Comparison of ENCODE assay signal across 8 cellular contexts in the genomic region with DNA sequence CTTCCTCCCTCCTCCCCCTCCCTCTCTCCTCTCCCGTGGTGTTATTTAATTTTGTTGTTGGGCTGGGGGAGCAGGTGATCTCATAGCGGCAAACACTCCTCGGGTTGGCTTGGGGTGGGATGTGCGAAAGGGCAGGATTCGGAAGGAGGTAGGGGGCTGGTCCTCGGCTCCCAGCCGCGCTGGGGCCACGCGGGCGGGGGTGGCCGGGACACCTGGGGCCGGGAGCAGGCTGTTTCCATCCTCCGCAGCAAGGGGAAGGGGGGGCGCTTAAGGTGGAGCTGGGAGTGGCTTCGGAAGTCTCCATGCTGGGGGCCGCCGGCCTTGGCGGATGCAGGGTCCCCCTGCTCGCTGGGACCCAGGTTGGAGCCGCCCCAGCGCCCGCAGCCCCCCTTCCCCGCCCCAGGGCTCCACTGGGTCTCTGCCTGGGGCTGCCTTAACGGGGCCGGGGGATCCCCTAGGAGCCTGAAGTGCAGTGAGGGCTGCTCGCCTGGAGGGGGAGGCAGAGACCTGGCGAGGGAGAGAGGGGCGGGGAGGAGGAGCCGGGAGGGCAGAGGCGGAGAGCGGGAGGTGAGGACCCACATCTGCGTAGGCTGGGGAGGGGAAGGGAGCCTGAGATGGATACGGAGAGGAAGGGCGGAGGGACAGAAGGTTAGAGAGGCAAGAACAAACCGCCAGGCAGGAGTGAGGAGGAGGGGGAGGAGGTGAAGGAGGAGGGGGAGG. TPM values are rescaled to one million over a fixed set of nuclear protein-coding genes. Genes with fewer than 3 reads are reported as not detected.
A peak's percentile ranks its signal among the peaks of the same experiment; 100 is the strongest.
DNase-seq lines count a peak whose midpoint lies in the region; ATAC-seq lines count a peak whose summit lies in the region.

No MANE protein-coding gene starts in this region.

- no peaks in the 10 kb centered on the region for H3K9me3 ChIP-seq in duodenal mucosa (ENCODE audit: control insufficient read depth in 1 of 2, low read length in 2 of 2)

- DNase-seq in AML-193 (lab: John Stamatoyannopoulos, UW) (peak; percentile 67 to 71), GM19240 (ENCODE audit: insufficient read length, low spot score) (peak; percentile 75), NCI-H82 treated with DMSO at 0.1 percent for 48 hours (lab: John Stamatoyannopoulos, UW; ENCODE audit: unreplicated experiment) (peak; percentile 75), lung microvascular endothelial cell (ENCODE audit: low read depth in 2 of 2) (peak; percentile 79 to 89)
- DNase-seq in activated CD4-positive, alpha-beta memory T cell treated with anti-CD3 and anti-CD28 coated beads for 36 hours, result peak; percentile 96
- DNase-seq in stimulated activated CD4-positive, alpha-beta T cell treated with anti-CD3 and anti-CD28 coated beads, TNF-alpha, amount 100 ng/mL, for 4 hours (ENCODE audit: low read depth in 3 of 3), result peak; percentile 88 to 91 (median 88)

- POLR2A ChIA-PET in activated CD4-positive, alpha-beta memory T cell treated with anti-CD3 and anti-CD28 coated beads for 36 hours (lab: Charles Lee), result interaction anchor here (0.8 to 1.8 kb wide), 4 partner anchors 13 to 38 kb away, joined by 3 to 9 read pairs (median 5); a partner anchor contains a TSS

- H3K36me3 Mint-ChIP-seq in activated CD4-positive, alpha-beta memory T cell treated with anti-CD3 and anti-CD28 coated beads for 36 hours, result no peaks in the 10 kb centered on the region

- H3K27ac Mint-ChIP-seq in activated CD4-positive, alpha-beta memory T cell treated with anti-CD3 and anti-CD28 coated beads for 36 hours, result peak overlapping the region; percentile 77

- peaks cover 37% of the 10 kb centered on the region for H3K4me1 Mint-ChIP-seq in activated CD4-positive, alpha-beta memory T cell treated with anti-CD3 and anti-CD28 coated beads for 36 hours (ENCODE audit: low read depth)

- H3K4me3 ChIP-seq in duodenal mucosa (ENCODE audit: low read depth in 1 of 2, low read length in 2 of 2), result peak overlapping the region; percentile 67 to 74

- H3K9ac ChIP-seq in duodenal mucosa (ENCODE audit: low read depth in 1 of 2, low read length in 2 of 2), result peak overlapping the region; percentile 48 to 56

- H3K4me3 Mint-ChIP-seq in activated CD4-positive, alpha-beta memory T cell treated with anti-CD3 and anti-CD28 coated beads for 36 hours, result peak overlapping the region; percentile 82

- peaks cover 17 to 18% of the 10 kb centered on the region in 2 donors for H3K4me1 ChIP-seq in duodenal mucosa (ENCODE audit: control insufficient read depth in 1 of 2, insufficient read depth in 2 of 2, low read length in 2 of 2)

- H3K36me3 ChIP-seq in duodenal mucosa (ENCODE audit: control insufficient read depth in 1 of 2, insufficient read depth in 2 of 2, low read length in 2 of 2), result no peaks in the 10 kb centered on the region

- H3K27me3 ChIP-seq in duodenal mucosa (ENCODE audit: control insufficient read depth in 1 of 2, insufficient read depth in 2 of 2, low read length in 2 of 2), result no peaks in the 10 kb centered on the region

- intact Hi-C loops in activated CD4-positive, alpha-beta memory T cell treated with anti-CD3 and anti-CD28 coated beads for 36 hours (cut with micrococcal nuclease), result loop anchor here (1.0 to 5.0 kb wide), 7 partner anchors 9 to 439 kb away; a partner anchor contains a TSS

- peak overlapping the region; percentile 62 for H3K27ac ChIP-seq in duodenal mucosa (ENCODE audit: low read depth, low read length)

- ATAC-seq in HG03565 (IDR thresholded peaks at IDR 0.05; ENCODE audit: unreplicated experiment), result peak; percentile 48

- H3K9me3 Mint-ChIP-seq in activated CD4-positive, alpha-beta memory T cell treated with anti-CD3 and anti-CD28 coated beads for 36 hours, result no peaks in the 10 kb centered on the region

- no peaks in the 10 kb centered on the region for H3K27me3 Mint-ChIP-seq in activated CD4-positive, alpha-beta memory T cell treated with anti-CD3 and anti-CD28 coated beads for 36 hours

- CTCF ChIA-PET in activated CD4-positive, alpha-beta memory T cell treated with anti-CD3 and anti-CD28 coated beads for 36 hours (lab: Charles Lee), result interaction anchor here (0.6 to 2.8 kb wide), 17 partner anchors 12 to 347 kb away, joined by 3 to 12 read pairs (median 4); a partner anchor contains a TSS

RNA-seq across cellular contexts. Expression of a gene that starts 0.4 kb away (rescaled TPM):
- 10 to 100 TPM; 12.7 to 15.9 TPM for total RNA-seq in activated CD4-positive, alpha-beta memory T cell treated with anti-CD3 and anti-CD28 coated beads for 36 hours
- 3.1 and 8.1 TPM in 2 replicates for total RNA-seq in lung microvascular endothelial cell

RNA-seq across cellular contexts. Expression of a gene that starts 9.2 kb away (rescaled TPM):
- total RNA-seq in activated CD4-positive, alpha-beta memory T cell treated with anti-CD3 and anti-CD28 coated beads for 36 hours, result 10 to 100 TPM in 1 of 2 experiments, 1 to 10 TPM in 1; 8.3 to 10.4 TPM
- total RNA-seq in lung microvascular endothelial cell, result 0.87 and 3.4 TPM in 2 replicates

RNA-seq across cellular contexts. Expression of a gene that starts 26.5 kb away (rescaled TPM):
- under 1 TPM; 0.70 to 0.74 TPM for total RNA-seq in activated CD4-positive, alpha-beta memory T cell treated with anti-CD3 and anti-CD28 coated beads for 36 hours
- not detected in 2 replicates for total RNA-seq in lung microvascular endothelial cell

RNA-seq across cellular contexts. Expression of a gene that starts 27.0 kb away (rescaled TPM):
- total RNA-seq in activated CD4-positive, alpha-beta memory T cell treated with anti-CD3 and anti-CD28 coated beads for 36 hours, result 10 to 100 TPM; 24.1 to 24.6 TPM
- 5.4 and 6.3 TPM in 2 replicates for total RNA-seq in lung microvascular endothelial cell

RNA-seq across cellular contexts. Expression of a gene that starts 27.4 kb away (rescaled TPM):
- total RNA-seq in activated CD4-positive, alpha-beta memory T cell treated with anti-CD3 and anti-CD28 coated beads for 36 hours, result 1,000 to 10,000 TPM; 2,095 to 2,140 TPM
- 2,223 and 2,324 TPM in 2 replicates for total RNA-seq in lung microvascular endothelial cell

Comparison
In these comparisons a context has a peak if more than half of its experiments do, and no peak if none do; other contexts are left out.
1. Peak in every context shown above with its lines: DNase-seq, ATAC-seq, H3K4me3 ChIP-seq and H3K27ac ChIP-seq.